8 cellular contexts compared by ENCODE assay signal in the genomic region with DNA sequence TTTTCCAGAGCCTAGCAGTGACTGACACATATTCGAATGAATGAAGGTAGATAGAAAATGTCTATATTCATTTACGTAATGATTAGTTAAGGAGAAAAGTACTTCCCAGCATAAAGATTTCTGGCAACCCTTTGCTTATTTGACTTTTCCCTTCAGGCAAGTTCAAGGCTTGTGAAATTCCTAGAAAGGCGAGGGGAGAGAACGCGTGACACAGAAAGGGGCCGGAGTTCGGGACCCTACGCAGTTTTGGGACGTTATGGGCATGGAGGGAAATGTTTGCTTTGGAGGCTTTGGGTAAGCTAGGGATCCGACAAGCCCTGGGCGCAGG. TPM values are rescaled to one million over a fixed set of nuclear protein-coding genes. Genes with fewer than 3 reads are reported as not detected.
A peak's percentile ranks its signal among the peaks of the same experiment; 100 is the strongest.
DNase-seq lines count a peak whose midpoint lies in the region; ATAC-seq and TF ChIP-seq lines count a peak whose summit lies in the region.

No MANE protein-coding gene starts in this region.

- H3K4me3 Mint-ChIP-seq in activated naive CD4-positive, alpha-beta T cell treated with anti-CD3 and anti-CD28 coated beads, Interleukin-2, amount 50 U/mL, for 24 hours, result peak overlapping the region; percentile 82

- H3K23ac ChIP-seq in mesendoderm (ENCODE audit: low read length), result no peak overlapping the region

- intact Hi-C loops in upper lobe of right lung (cut with DNase I) (no loop called here), posterior vena cava (cut with DNase I) (no loop called here)

- H3K4me3 ChIP-seq in mesendoderm (ENCODE audit: low read length) (peak overlapping the region; percentile 62), upper lobe of right lung (peak overlapping the region; percentile 82)

- H3K27me3 Mint-ChIP-seq in activated naive CD4-positive, alpha-beta T cell treated with anti-CD3 and anti-CD28 coated beads, Interleukin-2, amount 50 U/mL, for 24 hours, result no peaks in the 10 kb centered on the region

- H3K36me3 Mint-ChIP-seq in activated naive CD4-positive, alpha-beta T cell treated with anti-CD3 and anti-CD28 coated beads, Interleukin-2, amount 50 U/mL, for 24 hours, result no peaks in the 10 kb centered on the region
- H3K36me3 Mint-ChIP-seq in activated naive CD4-positive, alpha-beta T cell treated with anti-CD3 and anti-CD28 coated beads, Interleukin-2, amount 50 U/mL, for 72 hours, result peaks cover 6 to 8% of the 10 kb centered on the region in 2 donors

- no peak overlapping the region for H4K8ac ChIP-seq in mesendoderm (ENCODE audit: low read depth, low read length)

- H3K27ac Mint-ChIP-seq in activated naive CD4-positive, alpha-beta T cell treated with anti-CD3 and anti-CD28 coated beads, Interleukin-2, amount 50 U/mL, for 24 hours, result peak overlapping the region; percentile 66
- no peak overlapping the region for H3K27ac Mint-ChIP-seq in activated naive CD4-positive, alpha-beta T cell treated with anti-CD3 and anti-CD28 coated beads, Interleukin-2, amount 50 U/mL, for 72 hours

- DNase-seq in activated naive CD4-positive, alpha-beta T cell treated with anti-CD3 and anti-CD28 coated beads, Interleukin-2, amount 50 U/mL, for 72 hours (ENCODE audit: low spot score in 2 of 2), result no peak
- peak; percentile 8 for DNase-seq in brain pericyte (ENCODE audit: low read depth, low spot score)
- DNase-seq in mesendoderm, result peak; percentile 85
- no peak for DNase-seq in upper lobe of right lung
- no peak for DNase-seq in posterior vena cava (ENCODE audit: low spot score)

- peak overlapping the region; percentile 13 for H3K18ac ChIP-seq in mesendoderm (ENCODE audit: low read length)

- no peaks in the 10 kb centered on the region for H3K9me3 Mint-ChIP-seq in activated naive CD4-positive, alpha-beta T cell treated with anti-CD3 and anti-CD28 coated beads, Interleukin-2, amount 50 U/mL, for 24 hours
- H3K9me3 Mint-ChIP-seq in activated naive CD4-positive, alpha-beta T cell treated with anti-CD3 and anti-CD28 coated beads, Interleukin-2, amount 50 U/mL, for 72 hours, result no peaks in the 10 kb centered on the region

- H3K27me3 ChIP-seq in mesendoderm (ENCODE audit: insufficient read depth, low read length, poor library complexity) (no peaks in the 10 kb centered on the region), upper lobe of right lung (no peaks in the 10 kb centered on the region)

- H3K79me1 ChIP-seq in mesendoderm (ENCODE audit: low read length), result no peaks in the 10 kb centered on the region

- H2BK15ac ChIP-seq in mesendoderm (replicated peaks; ENCODE audit: low read depth), result no peak overlapping the region

- peaks cover 28% of the 10 kb centered on the region for H3K4me1 Mint-ChIP-seq in activated naive CD4-positive, alpha-beta T cell treated with anti-CD3 and anti-CD28 coated beads, Interleukin-2, amount 50 U/mL, for 24 hours

- peak overlapping the region; percentile 77 for H3K9ac ChIP-seq in mesendoderm (ENCODE audit: low read length)

- no peak overlapping the region for H3K4ac ChIP-seq in mesendoderm (ENCODE audit: low read depth, low read length)

- WGBS in mesendoderm (ENCODE audit: extremely low coverage, insufficient coverage, low lambda C conversion rate), result no CpG with 5 or more reads among the region's 11 CpGs

- H3K9me3 ChIP-seq in upper lobe of right lung, result no peaks in the 10 kb centered on the region

- H3K4me2 ChIP-seq in mesendoderm (ENCODE audit: low read length), result peak overlapping the region; percentile 55

- H2BK5ac ChIP-seq in mesendoderm (ENCODE audit: low read length), result no peak overlapping the region

- H3K27ac ChIP-seq in mesendoderm (ENCODE audit: low read depth, low read length) (peak overlapping the region; percentile 64), upper lobe of right lung (peak overlapping the region; percentile 94)

- H2AK5ac ChIP-seq in mesendoderm (ENCODE audit: low read length), result no peak overlapping the region

- H3K36me3 ChIP-seq in mesendoderm (ENCODE audit: control insufficient read depth, insufficient read depth, low read length), result no peaks in the 10 kb centered on the region
- no peaks in the 10 kb centered on the region for H3K36me3 ChIP-seq in upper lobe of right lung

- TF ChIP-seq CTCF in upper lobe of right lung (IDR thresholded peaks at IDR 0.05), result no peak

- ATAC-seq in activated naive CD4-positive, alpha-beta T cell treated with anti-CD3 and anti-CD28 coated beads, Interleukin-2, amount 50 U/mL, for 72 hours, result no peak
- ATAC-seq in upper lobe of right lung (no peak), GM21529 (IDR thresholded peaks at IDR 0.05; ENCODE audit: unreplicated experiment) (no peak), GM21717 (IDR thresholded peaks at IDR 0.05; ENCODE audit: unreplicated experiment) (no peak)

- H2BK120ac ChIP-seq in mesendoderm (ENCODE audit: low read depth, low read length), result no peak overlapping the region

- H3K56ac ChIP-seq in mesendoderm (ENCODE audit: low read length), result peak overlapping the region; percentile 91

- no peaks in the 10 kb centered on the region for H3K4me1 ChIP-seq in mesendoderm (ENCODE audit: control insufficient read depth, low read depth, low read length)
- H3K4me1 ChIP-seq in upper lobe of right lung, result peaks cover 20% of the 10 kb centered on the region

- H3K79me2 ChIP-seq in mesendoderm (ENCODE audit: control insufficient read depth, insufficient read depth, low read length), result peaks cover 24% of the 10 kb centered on the region

- no peak overlapping the region for H4K5ac ChIP-seq in mesendoderm (ENCODE audit: low read length)

RNA-seq across cellular contexts. Expression of a gene that starts 0.5 kb away (rescaled TPM):
- total RNA-seq in activated naive CD4-positive, alpha-beta T cell treated with anti-CD3 and anti-CD28 coated beads, Interleukin-2, amount 50 U/mL, for 72 hours, result 10 to 100 TPM; 20.9 to 32.7 TPM
- polyA plus RNA-seq in mesendoderm (2013, experiment 1 of 2), result 30.4 TPM
- 31.1 TPM for polyA plus RNA-seq in mesendoderm (2013, experiment 2 of 2)
- total RNA-seq in upper lobe of right lung (65.0 TPM), posterior vena cava (10 to 100 TPM; 44.2 to 48.6 TPM)

Comparison
In these comparisons a context has a peak if more than half of its experiments do, and no peak if none do; other contexts are left out.
1. DNase-seq: peak in brain pericyte (single experiment) and mesendoderm (single experiment); none in activated naive CD4-positive, alpha-beta T cell treated with anti-CD3 and anti-CD28 coated beads, Interleukin-2, amount 50 U/mL, for 72 hours (0 of 2), upper lobe of right lung (single experiment) and posterior vena cava (single experiment).